In genomic region chr10:110211455-110211843, GRCh38 we compare ENCODE assay signal across 8 cellular contexts. TPM values are rescaled to one million over a fixed set of nuclear protein-coding genes. Genes with fewer than 3 reads are reported as not detected.
DNase-seq lines count a peak whose midpoint lies in the region; ATAC-seq and TF ChIP-seq lines count a peak whose summit lies in the region.

No MANE protein-coding gene starts in this region.

- H3K4me1 Mint-ChIP-seq in dendritic cell treated with granulocyte-macrophage colony-stimulating factor and Interleukin-4, amounts not matched to agents 40 ng/mL and 50 ng/mL, for 4 days (ENCODE audit: low read depth) = peaks cover 71% of the 10 kb centered on the region
- H3K4me1 Mint-ChIP-seq in naive B cell = peaks cover 54 to 62% (median 57%) of the 10 kb centered on the region in 3 donors

- no peak for TF ChIP-seq CTCF in AG10803 (conservative IDR thresholded peaks at IDR 0.05; ENCODE audit: low read length)

- H3K4me3 ChIP-seq in AG10803 (ENCODE audit: low read length) (peak overlapping the region; percentile 56), MG63 (peak overlapping the region; percentile 61)

- peak overlapping the region; percentile 92 for H3K27ac Mint-ChIP-seq in dendritic cell treated with granulocyte-macrophage colony-stimulating factor and Interleukin-4, amounts not matched to agents 40 ng/mL and 50 ng/mL, for 4 days
- peak overlapping the region; percentile 97 to 99 (median 98) for H3K27ac Mint-ChIP-seq in naive B cell

- no peaks in the 10 kb centered on the region for H3K9me3 Mint-ChIP-seq in dendritic cell treated with granulocyte-macrophage colony-stimulating factor and Interleukin-4, amounts not matched to agents 40 ng/mL and 50 ng/mL, for 4 days
- peaks cover 0 to 2% (median 0%) of the 10 kb centered on the region in 7 donors for H3K9me3 Mint-ChIP-seq in naive B cell

- H3K27me3 ChIP-seq in MG63 = no peaks in the 10 kb centered on the region

- DNase-seq in AG10803 (ENCODE audit: low read depth) = no peak
- DNase-seq in MG63 = no peak
- DNase-seq in naive B cell = no peak
- no peak for DNase-seq in stimulated activated CD4-positive, alpha-beta T cell treated with anti-CD3 and anti-CD28 coated beads, Interleukin-1b, Interleukin-23, amount 100 ng/mL, for 48 hours
- DNase-seq in NAMALWA (ENCODE audit: low spot score) = no peak
- DNase-seq in NCI-H146 (lab: John Stamatoyannopoulos, UW) = no peak
- DNase-seq in NCI-H748 (lab: John Stamatoyannopoulos, UW; ENCODE audit: unreplicated experiment) = no peak

- intact Hi-C loops in dendritic cell treated with granulocyte-macrophage colony-stimulating factor and Interleukin-4, amounts not matched to agents 40 ng/mL and 50 ng/mL, for 4 days (cut with micrococcal nuclease) = loop anchor here (1.0 kb wide), 1 partner anchor 14 kb away; no protein-coding TSS in a partner anchor

- H3K27me3 Mint-ChIP-seq in dendritic cell treated with granulocyte-macrophage colony-stimulating factor and Interleukin-4, amounts not matched to agents 40 ng/mL and 50 ng/mL, for 4 days = peaks cover 7% of the 10 kb centered on the region
- H3K27me3 Mint-ChIP-seq in naive B cell = peaks cover 0 to 15% (median 0%) of the 10 kb centered on the region in 3 donors

- peak overlapping the region; percentile 95 for H3K4me3 Mint-ChIP-seq in dendritic cell treated with granulocyte-macrophage colony-stimulating factor and Interleukin-4, amounts not matched to agents 40 ng/mL and 50 ng/mL, for 4 days
- H3K4me3 Mint-ChIP-seq in naive B cell = peak overlapping the region; percentile 89 to 99 (median 95)

- no peaks in the 10 kb centered on the region for H3K36me3 ChIP-seq in MG63

- peaks cover 34% of the 10 kb centered on the region for H3K36me3 Mint-ChIP-seq in dendritic cell treated with granulocyte-macrophage colony-stimulating factor and Interleukin-4, amounts not matched to agents 40 ng/mL and 50 ng/mL, for 4 days (ENCODE audit: low read depth)
- no peaks in the 10 kb centered on the region for H3K36me3 Mint-ChIP-seq in naive B cell

- ATAC-seq in naive B cell (ENCODE audit: low read depth in 2 of 2) = no peak

- no peaks in the 10 kb centered on the region for H3K9me3 ChIP-seq in MG63

RNA-seq across cellular contexts. Expression of gene MXI1, which starts 4.0 kb away (rescaled TPM):
- 13.0 and 15.7 TPM in 2 replicates for total RNA-seq in MG63 (2014; rRNA removed; shearing (Covaris generic); ENCODE audit: low replicate concordance)
- polyA plus RNA-seq in naive B cell (ENCODE audit: low read depth in 6 of 6) = 10 to 100 TPM; 30.6 to 56.1 (median 44.9) TPM
